In the genomic region with DNA sequence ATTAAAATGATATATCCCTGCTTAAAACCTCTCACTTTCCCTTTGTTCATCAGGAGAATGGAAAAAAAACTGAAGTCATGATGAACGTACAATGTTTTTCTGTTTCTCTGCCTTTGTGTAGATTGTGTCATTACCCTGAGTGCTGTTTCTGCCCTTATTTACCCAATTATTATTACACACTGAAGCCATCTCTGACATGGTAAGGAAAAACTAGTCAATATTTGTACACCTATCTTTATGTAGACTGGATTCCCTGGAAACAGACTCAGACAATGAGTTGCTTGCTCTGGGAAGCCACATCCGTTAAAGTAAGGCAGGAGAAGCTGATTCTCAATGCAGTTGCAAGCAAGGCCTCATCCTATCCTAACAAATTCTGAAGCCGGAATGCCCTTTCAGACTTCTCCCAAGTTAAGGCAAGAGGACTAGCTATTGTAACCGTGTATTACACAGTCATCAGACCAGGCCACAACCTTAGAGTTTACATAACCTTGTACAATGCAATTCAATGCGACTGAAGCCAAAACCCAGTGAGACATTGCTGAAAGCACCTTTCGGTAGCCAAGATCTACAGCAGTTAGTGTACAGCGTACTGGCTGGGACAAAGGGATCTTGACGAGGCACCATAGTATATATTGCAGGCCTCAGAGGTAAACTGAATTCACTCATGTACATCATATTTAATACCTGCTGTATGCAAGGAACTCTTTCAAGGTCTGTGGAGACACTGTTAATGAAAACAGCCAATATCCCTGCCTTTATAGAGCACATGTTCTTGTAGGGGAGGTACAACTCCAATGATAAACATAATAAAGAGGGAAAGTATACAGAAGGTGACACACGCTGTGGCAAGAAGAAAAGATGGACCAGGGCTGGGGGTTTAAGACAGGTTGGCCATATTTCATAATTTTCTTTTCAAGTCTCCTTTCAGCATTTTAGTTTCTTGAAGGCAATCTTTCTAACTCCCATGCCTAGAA, we compare ENCODE assay signal across 21 cellular contexts.
A peak's percentile ranks its signal among the peaks of the same experiment; 100 is the strongest.
DNase-seq lines count a peak whose midpoint lies in the region; ATAC-seq and TF ChIP-seq lines count a peak whose summit lies in the region.
"Had no signal": no experiment of that assay in that cellular context is flagged by ENCODE, and none has a peak within 500 bp of the region (broad histone marks: within the 10 kb centered on the region; RNA-seq: fewer than 3 reads in every experiment).

No MANE protein-coding gene starts in this region.

- no peaks in the 10 kb centered on the region for H3K36me3 ChIP-seq in mucosa of descending colon (ENCODE audit: low read depth)
- H3K36me3 ChIP-seq: BLaER1 treated with 17β-estradiol and CSF1 and Interleukin-3, amounts not matched to agents 10 nM and 100 nM had no signal

- H3K4me1 ChIP-seq in mucosa of descending colon (ENCODE audit: low read depth), result peaks cover 2% of the 10 kb centered on the region
- H3K4me1 ChIP-seq: BLaER1 treated with 17β-estradiol and CSF1 and Interleukin-3, amounts not matched to agents 10 nM and 100 nM had no signal

- no peaks in the 10 kb centered on the region for H3K27me3 Mint-ChIP-seq in stimulated activated memory B cell treated with anti-CD40 and anti-IgM and Interleukin-4, amounts not matched to agents 10 μg/mL and 1 μg/mL and 100 μg/mL, for 72 hours

- H3K9me3 ChIP-seq in mucosa of descending colon, result no peaks in the 10 kb centered on the region
- H3K9me3 ChIP-seq: BLaER1 treated with 17β-estradiol and CSF1 and Interleukin-3, amounts not matched to agents 10 nM and 100 nM had no signal

- peak; percentile 56 for ATAC-seq in mucosa of descending colon
- ATAC-seq in stimulated activated memory B cell treated with anti-CD40 and anti-IgM and Interleukin-4, amounts not matched to agents 10 μg/mL and 1 μg/mL and 100 μg/mL, for 72 hours, result no peak
- ATAC-seq: CD8-positive, alpha-beta T cell had no signal

- DNase-seq in Daoy (ENCODE audit: low read depth), result peak; percentile 2
- DNase-seq in NCI-H146 (lab: John Stamatoyannopoulos, UW), result peak; percentile 21
- no peak for DNase-seq in mucosa of descending colon
- no peak for DNase-seq in SHP77 (lab: John Stamatoyannopoulos, UW)
- no peak for DNase-seq in activated naive CD4-positive, alpha-beta T cell treated with Interleukin-2 at 50 U/mL for 16 hours
- DNase-seq: CD8-positive, alpha-beta T cell; DND-41; GM23248; HCEC 1CT; Kasumi-1; MM.1S; NCI-H1092; NCI-H1694; NCI-H2227 treated with DMSO at 0.1 percent for 48 hours; NCI-H524 treated with DMSO at 0.1 percent for 48 hours; OCI-M1; Right ventricle myocardium superior had no signal

- intact Hi-C loops in mucosa of descending colon (cut with DNase I, micrococcal nuclease), result no loop called here

- H3K4me3 Mint-ChIP-seq in stimulated activated memory B cell treated with anti-CD40 and anti-IgM and Interleukin-4, amounts not matched to agents 10 μg/mL and 1 μg/mL and 100 μg/mL, for 72 hours, result no peak overlapping the region
- H3K4me3 Mint-ChIP-seq: CD8-positive, alpha-beta T cell had no signal

- peaks cover 3% of the 10 kb centered on the region for H3K9me3 Mint-ChIP-seq in stimulated activated memory B cell treated with anti-CD40 and anti-IgM and Interleukin-4, amounts not matched to agents 10 μg/mL and 1 μg/mL and 100 μg/mL, for 72 hours
- H3K9me3 Mint-ChIP-seq: CD8-positive, alpha-beta T cell had no signal

- no peaks in the 10 kb centered on the region for H3K36me3 Mint-ChIP-seq in stimulated activated memory B cell treated with anti-CD40 and anti-IgM and Interleukin-4, amounts not matched to agents 10 μg/mL and 1 μg/mL and 100 μg/mL, for 72 hours
- H3K36me3 Mint-ChIP-seq: CD8-positive, alpha-beta T cell had no signal

- TF ChIP-seq CTCF in VCaP (conservative IDR thresholded peaks at IDR 0.05) (no peak), mucosa of descending colon (IDR thresholded peaks at IDR 0.05) (no peak)

- H3K4me1 Mint-ChIP-seq in stimulated activated memory B cell treated with anti-CD40 and anti-IgM and Interleukin-4, amounts not matched to agents 10 μg/mL and 1 μg/mL and 100 μg/mL, for 72 hours, result no peaks in the 10 kb centered on the region

- no peak overlapping the region for H3K4me3 ChIP-seq in mucosa of descending colon
- H3K4me3 ChIP-seq: BLaER1 treated with 17β-estradiol and CSF1 and Interleukin-3, amounts not matched to agents 10 nM and 100 nM; GM23248; SK-N-MC had no signal

- H3K27ac Mint-ChIP-seq in stimulated activated memory B cell treated with anti-CD40 and anti-IgM and Interleukin-4, amounts not matched to agents 10 μg/mL and 1 μg/mL and 100 μg/mL, for 72 hours, result no peak overlapping the region
- H3K27ac Mint-ChIP-seq: CD8-positive, alpha-beta T cell had no signal

- peak overlapping the region; percentile 27; the same call in 1 of the 2 replicates for H3K27ac ChIP-seq in VCaP
- H3K27ac ChIP-seq: BLaER1 treated with 17β-estradiol and CSF1 and Interleukin-3, amounts not matched to agents 10 nM and 100 nM; GM23248; SK-N-MC had no signal

Comparison
In these comparisons a context has a peak if more than half of its experiments do, and no peak if none do; other contexts are left out.
1. DNase-seq: peak in Daoy (single experiment) and NCI-H146 (single experiment); none in mucosa of descending colon (0 of 3), SHP77 (0 of 2) and activated naive CD4-positive, alpha-beta T cell treated with Interleukin-2 at 50 U/mL for 16 hours (single experiment).